ENCODE assay signal across 9 cellular contexts in the genomic region with DNA sequence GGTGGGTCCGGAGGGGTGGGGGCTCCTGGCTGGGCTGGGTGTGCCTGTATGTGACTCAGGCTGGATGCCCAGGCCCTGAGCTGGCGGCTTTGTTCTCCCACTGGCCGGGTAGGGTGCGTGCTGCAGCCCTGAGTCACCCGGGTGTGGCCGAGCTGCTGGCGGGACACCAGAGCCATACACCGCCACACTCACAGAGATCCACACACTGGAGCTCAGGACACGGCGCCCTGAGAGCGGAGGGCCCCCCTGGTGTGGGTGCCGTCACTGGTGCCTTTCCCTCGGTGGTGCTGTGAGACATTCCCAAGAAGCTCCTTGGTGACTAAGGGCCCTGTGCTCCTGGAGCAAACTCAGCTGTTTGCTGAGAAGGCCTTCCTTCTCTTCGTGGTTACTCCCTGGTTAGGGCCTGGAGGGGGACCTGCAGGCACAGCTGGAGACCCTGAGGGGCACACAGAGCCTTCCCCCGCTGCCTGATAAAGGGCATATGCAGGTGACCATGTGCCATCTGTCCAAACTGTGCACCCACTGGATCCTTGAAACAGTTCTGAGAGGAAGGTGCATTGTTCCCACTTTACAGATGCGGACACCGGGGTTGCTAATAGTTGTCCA. TPM values are rescaled to one million over a fixed set of nuclear protein-coding genes. Genes with fewer than 3 reads are reported as not detected.
DNase-seq lines count a peak whose midpoint lies in the region; ATAC-seq and TF ChIP-seq lines count a peak whose summit lies in the region.
"Had no signal": no experiment of that assay in that cellular context is flagged by ENCODE, and none has a peak within 500 bp of the region (broad histone marks: within the 10 kb centered on the region; RNA-seq: fewer than 3 reads in every experiment).

No MANE protein-coding gene starts in this region.

- no peaks in the 10 kb centered on the region for H3K36me3 Mint-ChIP-seq in activated naive CD4-positive, alpha-beta T cell treated with anti-CD3 and anti-CD28 coated beads for 36 hours (ENCODE audit: low read depth)
- H3K36me3 Mint-ChIP-seq: activated naive CD8-positive, alpha-beta T cell had no signal

- H3K27ac ChIP-seq in SK-N-MC, result 0 out of 2 replicates have a peak overlapping the region, but pooled peaks have one; percentile 19

- ATAC-seq in GM21786 (IDR thresholded peaks at IDR 0.05; ENCODE audit: unreplicated experiment), result no peak

- CTCF ChIA-PET in activated naive CD4-positive, alpha-beta T cell treated with anti-CD3 and anti-CD28 coated beads for 36 hours (lab: Charles Lee), result interaction anchor here (0.9 to 2.1 kb wide), 2 partner anchors 8 to 21 kb away, joined by 3 to 7 read pairs; no protein-coding TSS in a partner anchor

- peaks cover 4% of the 10 kb centered on the region for H3K4me1 Mint-ChIP-seq in activated naive CD4-positive, alpha-beta T cell treated with anti-CD3 and anti-CD28 coated beads for 36 hours (ENCODE audit: low read depth)

- no peaks in the 10 kb centered on the region for H3K9me3 Mint-ChIP-seq in activated naive CD4-positive, alpha-beta T cell treated with anti-CD3 and anti-CD28 coated beads for 36 hours

- in situ Hi-C loops in GM13976 (cut with MboI; ENCODE audit: low sequenced_read_pairs, unreplicated experiment), result no loop called here

- no peaks in the 10 kb centered on the region for H3K36me3 ChIP-seq in SK-N-MC (ENCODE audit: insufficient read depth, low read length)

- no peak overlapping the region for H3K9ac ChIP-seq in SK-N-MC (ENCODE audit: insufficient read length)

- H3K27me3 Mint-ChIP-seq in activated naive CD4-positive, alpha-beta T cell treated with anti-CD3 and anti-CD28 coated beads for 36 hours (ENCODE audit: low read depth), result no peaks in the 10 kb centered on the region
- H3K27me3 Mint-ChIP-seq: activated naive CD8-positive, alpha-beta T cell had no signal

- no peaks in the 10 kb centered on the region for H3K9me3 ChIP-seq in SK-N-MC (ENCODE audit: low read depth, low read length)

- DNase-seq in EH (ENCODE audit: low read depth) (peak; percentile 100), SK-N-MC (ENCODE audit: low read depth, low spot score) (no peak), foreskin fibroblast (peak; percentile 99), renal cortical epithelial cell (ENCODE audit: low read depth) (peak; percentile 97), middle frontal gyrus (ENCODE audit: extremely low spot score, low spot score) (no peak), GM13976 (ENCODE audit: low spot score) (no peak)
- no peak for DNase-seq in activated naive CD4-positive, alpha-beta T cell treated with anti-CD3 and anti-CD28 coated beads for 36 hours

- no peak overlapping the region for H3K27ac Mint-ChIP-seq in activated naive CD4-positive, alpha-beta T cell treated with anti-CD3 and anti-CD28 coated beads for 36 hours
- H3K27ac Mint-ChIP-seq: activated naive CD8-positive, alpha-beta T cell had no signal

- no peak overlapping the region for H3K4me3 Mint-ChIP-seq in activated naive CD4-positive, alpha-beta T cell treated with anti-CD3 and anti-CD28 coated beads for 36 hours
- H3K4me3 Mint-ChIP-seq: activated naive CD8-positive, alpha-beta T cell had no signal

- TF ChIP-seq CTCF in foreskin fibroblast (IDR thresholded peaks at IDR 0.05; ENCODE audit: low read depth, low read length) (no peak), GM13976 (IDR thresholded peaks at IDR 0.05; ENCODE audit: borderline replicate concordance, control extremely low read depth, extremely low read depth, insufficient read depth, missing control alignments) (no peak)

- no peak overlapping the region for H3K4me3 ChIP-seq in SK-N-MC
- H3K4me3 ChIP-seq in foreskin fibroblast (ENCODE audit: low read depth in 1 of 2, low read length in 2 of 2), result no peak overlapping the region

- intact Hi-C loops in activated naive CD4-positive, alpha-beta T cell treated with anti-CD3 and anti-CD28 coated beads for 36 hours (cut with micrococcal nuclease), result no loop called here

RNA-seq across cellular contexts. Expression of gene KRT80, which starts 44.3 kb away (rescaled TPM):
- total RNA-seq in renal cortical epithelial cell, result 26.3 and 27.3 TPM in 2 replicates
- not detected for total RNA-seq in activated naive CD4-positive, alpha-beta T cell treated with anti-CD3 and anti-CD28 coated beads for 36 hours

Comparison
In these comparisons a context has a peak if more than half of its experiments do, and no peak if none do; other contexts are left out.
1. DNase-seq: peak in EH (single experiment), foreskin fibroblast (2 of 2) and renal cortical epithelial cell (single experiment); none in SK-N-MC (single experiment), middle frontal gyrus (single experiment), GM13976 (single experiment) and activated naive CD4-positive, alpha-beta T cell treated with anti-CD3 and anti-CD28 coated beads for 36 hours (single experiment).
2. RNA of gene KRT80, which starts 44.3 kb away (total RNA-seq): 26.3 to 27.3 TPM in renal cortical epithelial cell; not detected in activated naive CD4-positive, alpha-beta T cell treated with anti-CD3 and anti-CD28 coated beads for 36 hours; every median in the first group is over 10 times any median in the second.